ENCODE assay signal across 1 cellular context in genomic region chr2:28927469-28927868, GRCh38.
TF ChIP-seq lines count a peak whose summit lies in the region.

No MANE protein-coding gene starts in this region.

TF ChIP-seq in endothelial cell of umbilical vein, 7 proteins besides CTCF, POLR2A, EP300 and RAD21:
- TF ChIP-seq POLR2AphosphoS5 (IDR thresholded peaks at IDR 0.05; ENCODE audit: insufficient read depth, low read depth, low read length) (no peak), JUN (IDR thresholded peaks at IDR 0.05; ENCODE audit: borderline replicate concordance, insufficient read depth, insufficient read length, low read depth) (no peak), MYC (IDR thresholded peaks at IDR 0.05; ENCODE audit: low read depth, low read length) (no peak), GATA2 (IDR thresholded peaks at IDR 0.05; ENCODE audit: insufficient read depth, insufficient read length, low read depth, low read length) (no peak), FOS (IDR thresholded peaks at IDR 0.05; ENCODE audit: borderline replicate concordance, insufficient read depth, low read length) (no peak), EZH2 (IDR thresholded peaks at IDR 0.05; ENCODE audit: borderline replicate concordance, low read depth, low read length, severe bottlenecking) (no peak), MAX (IDR thresholded peaks at IDR 0.05; ENCODE audit: insufficient read depth, insufficient read length) (no peak)
